10 cellular contexts compared by ENCODE assay signal in the genomic region with DNA sequence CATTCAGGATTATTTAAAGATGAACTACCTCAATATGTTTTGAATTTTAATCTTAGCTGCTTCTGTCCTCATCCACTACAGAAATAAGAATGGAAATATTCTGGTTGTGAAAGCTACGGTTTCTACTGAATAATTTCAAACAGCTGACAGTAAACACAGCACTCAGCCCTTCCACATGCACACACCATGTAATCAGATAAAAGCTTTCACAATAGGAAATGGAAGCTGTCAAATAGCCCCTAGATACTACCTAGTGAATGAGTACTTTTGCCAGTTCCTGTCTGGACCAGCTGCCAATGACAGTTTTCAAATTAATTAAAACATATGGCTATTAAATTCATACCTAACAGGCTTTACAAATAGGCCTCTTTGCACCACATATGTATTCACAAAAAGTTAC.
DNase-seq lines count a peak whose midpoint lies in the region; ATAC-seq and TF ChIP-seq lines count a peak whose summit lies in the region.
"Had no signal": no experiment of that assay in that cellular context is flagged by ENCODE, and none has a peak within 500 bp of the region (broad histone marks: within the 10 kb centered on the region; RNA-seq: fewer than 3 reads in every experiment).

No MANE protein-coding gene starts in this region.

- TF ChIP-seq CTCF in fibroblast of pulmonary artery (IDR thresholded peaks at IDR 0.05; ENCODE audit: low read length, missing control alignments), result no peak
- TF ChIP-seq CTCF in testis (IDR thresholded peaks at IDR 0.05), result no peak

- no peak overlapping the region for H3K27ac ChIP-seq in testis

- DNase-seq in GF-D8 (lab: John Stamatoyannopoulos, UW) (peak; percentile 48), NCI-H524 treated with DMSO at 0.1 percent for 48 hours (lab: John Stamatoyannopoulos, UW) (peak; percentile 8), fibroblast of pulmonary artery (ENCODE audit: low read depth) (peak; percentile 68), testis (no peak)
- DNase-seq in NK-92 treated with Interleukin-12 subunit alpha and Interleukin-12 subunit beta, amount 100 ng/mL, for 24 hours (lab: John Stamatoyannopoulos, UW), result no peak
- DNase-seq: immature natural killer cell; stimulated activated CD4-positive, alpha-beta T cell treated with anti-CD3 and anti-CD28 coated beads, Interleukin-4, amount 100 ng/mL, for 24 hours had no signal

- TF ChIP-seq POLR2A in testis (IDR thresholded peaks at IDR 0.05), result no peak

- H3K36me3 ChIP-seq in testis (ENCODE audit: low read depth, missing control alignments), result no peaks in the 10 kb centered on the region

- H3K27me3 ChIP-seq in testis, result no peaks in the 10 kb centered on the region

- H3K4me3 ChIP-seq in fibroblast of pulmonary artery (replicated peaks; ENCODE audit: low read depth, low read length) (no peak overlapping the region), testis (no peak overlapping the region)

- ATAC-seq in HG02938 (IDR thresholded peaks at IDR 0.05; ENCODE audit: unreplicated experiment) (peak; percentile 78), GM18519 (IDR thresholded peaks at IDR 0.05; ENCODE audit: low FRiP score, unreplicated experiment) (no peak), HG02884 (IDR thresholded peaks at IDR 0.05; ENCODE audit: unreplicated experiment) (no peak)

- no peaks in the 10 kb centered on the region for H3K9me3 ChIP-seq in testis

- 47 to 59% methylated on average over 1 of the region's 1 CpG for WGBS in testis, 2 donors

- no peaks in the 10 kb centered on the region for H3K4me1 ChIP-seq in testis

- intact Hi-C loops in testis (cut with DNase I; ENCODE audit: low total_unique reads), result no loop called here

Comparison
In these comparisons a context has a peak if more than half of its experiments do, and no peak if none do; other contexts are left out.
1. DNase-seq: peak in GF-D8 (single experiment), NCI-H524 treated with DMSO at 0.1 percent for 48 hours (single experiment) and fibroblast of pulmonary artery (single experiment); none in NK-92 treated with Interleukin-12 subunit alpha and Interleukin-12 subunit beta, amount 100 ng/mL, for 24 hours (single experiment) and testis (single experiment).